ENCODE assay signal across 17 cellular contexts in genomic region chr16:11697319-11697718, GRCh38. TPM values are rescaled to one million over a fixed set of nuclear protein-coding genes. Genes with fewer than 3 reads are reported as not detected.
DNase-seq lines count a peak whose midpoint lies in the region; TF ChIP-seq lines count a peak whose summit lies in the region.
"Had no signal": no experiment of that assay in that cellular context is flagged by ENCODE, and none has a peak within 500 bp of the region (broad histone marks: within the 10 kb centered on the region; RNA-seq: fewer than 3 reads in every experiment).

No MANE protein-coding gene starts in this region.

- no peak for TF ChIP-seq POLR2A in transverse colon (IDR thresholded peaks at IDR 0.05)

- CTCF ChIA-PET in activated CD4-positive, alpha-beta T cell treated with anti-CD3 and anti-CD28 coated beads, Interleukin-2, amount 10 ng/mL, durations not matched to agents 7 days and 5 days (lab: Charles Lee): interaction anchor here (1.4 to 1.7 kb wide), 2 partner anchors 18 to 165 kb away, joined by 3 to 4 read pairs; no protein-coding TSS in a partner anchor
- CTCF ChIA-PET in CD8-positive, alpha-beta memory T cell (lab: Charles Lee): interaction anchor here (1.2 to 2.1 kb wide), 3 partner anchors 8 to 17 kb away, joined by 6 to 10 read pairs (median 8); no protein-coding TSS in a partner anchor

- no peak overlapping the region for H3K4me3 Mint-ChIP-seq in activated CD4-positive, alpha-beta T cell treated with anti-CD3 and anti-CD28 coated beads, Interleukin-2, amount 10 ng/mL, durations not matched to agents 7 days and 5 days
- H3K4me3 Mint-ChIP-seq in CD8-positive, alpha-beta memory T cell: no peak overlapping the region
- H3K4me3 Mint-ChIP-seq in osteocyte (ENCODE audit: unreplicated experiment): no peak overlapping the region
- H3K4me3 Mint-ChIP-seq: activated naive CD8-positive, alpha-beta T cell treated with anti-CD3 and anti-CD28 coated beads for 36 hours had no signal

- H3K27me3 ChIP-seq in CD8-positive, alpha-beta memory T cell (ENCODE audit: insufficient read depth, low read length, poor library complexity, severe bottlenecking): no peaks in the 10 kb centered on the region
- H3K27me3 ChIP-seq in transverse colon: no peaks in the 10 kb centered on the region
- H3K27me3 ChIP-seq: body of pancreas, hepatocyte, vagina had no signal

- no peaks in the 10 kb centered on the region for H3K27me3 Mint-ChIP-seq in activated CD4-positive, alpha-beta T cell treated with anti-CD3 and anti-CD28 coated beads, Interleukin-2, amount 10 ng/mL, durations not matched to agents 7 days and 5 days
- no peaks in the 10 kb centered on the region for H3K27me3 Mint-ChIP-seq in CD8-positive, alpha-beta memory T cell
- H3K27me3 Mint-ChIP-seq in osteocyte (ENCODE audit: unreplicated experiment): no peaks in the 10 kb centered on the region
- H3K27me3 Mint-ChIP-seq: activated naive CD8-positive, alpha-beta T cell treated with anti-CD3 and anti-CD28 coated beads for 36 hours had no signal

- POLR2A ChIA-PET in activated CD4-positive, alpha-beta T cell treated with anti-CD3 and anti-CD28 coated beads, Interleukin-2, amount 10 ng/mL, durations not matched to agents 7 days and 5 days (lab: Charles Lee): no interaction called here
- POLR2A ChIA-PET in CD8-positive, alpha-beta memory T cell (lab: Charles Lee): no interaction called here

- H3K4me1 ChIP-seq in CD8-positive, alpha-beta memory T cell (ENCODE audit: insufficient read depth, low read length): peaks cover 15% of the 10 kb centered on the region
- peaks cover 0 to 3% (median 0%) of the 10 kb centered on the region in 4 donors for H3K4me1 ChIP-seq in transverse colon
- H3K4me1 ChIP-seq: vagina had no signal

- WGBS in transverse colon (ENCODE audit: low coverage in 1 of 2), 2 donors: 95% methylated on average over 11 of the region's 12 CpGs; no CpG with 5 or more reads in 1 of the 2 donors

- H3K4me1 Mint-ChIP-seq in activated CD4-positive, alpha-beta T cell treated with anti-CD3 and anti-CD28 coated beads, Interleukin-2, amount 10 ng/mL, durations not matched to agents 7 days and 5 days: peaks cover 52% of the 10 kb centered on the region
- H3K4me1 Mint-ChIP-seq in CD8-positive, alpha-beta memory T cell: peaks cover 41 to 56% (median 54%) of the 10 kb centered on the region in 3 donors
- H3K4me1 Mint-ChIP-seq in osteocyte (ENCODE audit: unreplicated experiment): peaks cover 5% of the 10 kb centered on the region

- H3K9me3 Mint-ChIP-seq in activated CD4-positive, alpha-beta T cell treated with anti-CD3 and anti-CD28 coated beads, Interleukin-2, amount 10 ng/mL, durations not matched to agents 7 days and 5 days: no peaks in the 10 kb centered on the region
- H3K9me3 Mint-ChIP-seq in CD8-positive, alpha-beta memory T cell: no peaks in the 10 kb centered on the region
- no peaks in the 10 kb centered on the region for H3K9me3 Mint-ChIP-seq in osteocyte (ENCODE audit: unreplicated experiment)
- H3K9me3 Mint-ChIP-seq: activated naive CD8-positive, alpha-beta T cell treated with anti-CD3 and anti-CD28 coated beads for 36 hours; activated T-cell treated with anti-CD3 and anti-CD28 coated beads, Interleukin-2, amount 50 U/mL, for 72 hours had no signal

- no peak overlapping the region for H3K27ac ChIP-seq in CD8-positive, alpha-beta memory T cell (ENCODE audit: low read depth, low read length)
- H3K27ac ChIP-seq in transverse colon: no peak overlapping the region
- H3K27ac ChIP-seq: hepatocyte, vagina had no signal

- peak overlapping the region; percentile 75 for H3K27ac Mint-ChIP-seq in activated CD4-positive, alpha-beta T cell treated with anti-CD3 and anti-CD28 coated beads, Interleukin-2, amount 10 ng/mL, durations not matched to agents 7 days and 5 days
- peak overlapping the region in 5 of 8 donors; percentile 47 to 86 (median 75) for H3K27ac Mint-ChIP-seq in CD8-positive, alpha-beta memory T cell
- no peak overlapping the region for H3K27ac Mint-ChIP-seq in osteocyte (ENCODE audit: unreplicated experiment)

- peaks cover 44% of the 10 kb centered on the region for H3K36me3 ChIP-seq in CD8-positive, alpha-beta memory T cell (ENCODE audit: insufficient read depth, low read length)
- peaks cover 0 to 49% (median 17%) of the 10 kb centered on the region in 4 donors for H3K36me3 ChIP-seq in transverse colon

- in situ Hi-C loops in transverse colon (cut with MboI; ENCODE audit: low pct_ligation_motif_present in 1 of 4, low pct_unique_long_range_greater_than_20kb in 1 of 4, low sequenced_read_pairs in 3 of 4): no loop called here

- H3K36me3 Mint-ChIP-seq in activated CD4-positive, alpha-beta T cell treated with anti-CD3 and anti-CD28 coated beads, Interleukin-2, amount 10 ng/mL, durations not matched to agents 7 days and 5 days (ENCODE audit: low read depth): peaks cover 58% of the 10 kb centered on the region
- H3K36me3 Mint-ChIP-seq in CD8-positive, alpha-beta memory T cell: peaks cover 0 to 90% (median 20%) of the 10 kb centered on the region in 3 donors
- peaks cover 37% of the 10 kb centered on the region for H3K36me3 Mint-ChIP-seq in osteocyte (ENCODE audit: unreplicated experiment)

- no peak overlapping the region for H3K4me3 ChIP-seq in CD8-positive, alpha-beta memory T cell (ENCODE audit: low read length)
- no peak overlapping the region for H3K4me3 ChIP-seq in transverse colon
- H3K4me3 ChIP-seq: body of pancreas, hepatocyte, vagina had no signal

- intact Hi-C loops in transverse colon (cut with DNase I; ENCODE audit: low total_unique reads): no loop called here

- no peak for TF ChIP-seq EP300 in transverse colon (IDR thresholded peaks at IDR 0.05; ENCODE audit: low read depth)

- TF ChIP-seq CTCF in osteocyte (IDR thresholded peaks at IDR 0.05) (no peak), transverse colon (IDR thresholded peaks at IDR 0.05) (no peak)

- no peaks in the 10 kb centered on the region for H3K9me3 ChIP-seq in CD8-positive, alpha-beta memory T cell (ENCODE audit: low read length)
- H3K9me3 ChIP-seq in transverse colon: no peaks in the 10 kb centered on the region
- H3K9me3 ChIP-seq: body of pancreas, vagina had no signal

- no peak for DNase-seq in activated CD4-positive, alpha-beta T cell treated with anti-CD3 and anti-CD28 coated beads, Interleukin-2, amount 10 ng/mL, durations not matched to agents 7 days and 5 days
- DNase-seq in activated CD4-positive, alpha-beta T cell treated with anti-CD3 and anti-CD28 coated beads for 1 hour: no peak
- DNase-seq in CD8-positive, alpha-beta memory T cell: no peak
- DNase-seq in cerebellar cortex (ENCODE audit: low spot score) (peak; percentile 87), osteocyte (ENCODE audit: extremely low spot score, unreplicated experiment) (peak; percentile 63), transverse colon (no peak), NCI-H510A treated with DMSO at 0.1 percent for 48 hours (lab: John Stamatoyannopoulos, UW) (no peak), GF-D8 (lab: John Stamatoyannopoulos, UW) (no peak)
- DNase-seq: activated naive CD8-positive, alpha-beta T cell treated with anti-CD3 and anti-CD28 coated beads for 36 hours; activated T-cell treated with anti-CD3 and anti-CD28 coated beads, Interleukin-2, amount 50 U/mL, for 72 hours; body of pancreas; left ventricle myocardium superior; OCI-M1; SHP77; stimulated activated CD4-positive, alpha-beta T cell treated with anti-CD3 and anti-CD28 coated beads, Interleukin-12 subunit alpha, Interleukin-12 subunit beta, amount 100 ng/mL, for 4 hours had no signal

RNA-seq across cellular contexts. Expression of gene SNN, which starts 29.1 kb away (rescaled TPM):
- 10 to 100 TPM; 21.7 to 23.4 TPM for total RNA-seq in activated CD4-positive, alpha-beta T cell treated with anti-CD3 and anti-CD28 coated beads, Interleukin-2, amount 10 ng/mL, durations not matched to agents 7 days and 5 days
- total RNA-seq in CD8-positive, alpha-beta memory T cell: 1 to 10 TPM; 5.8 to 6.0 TPM
- 10.6 TPM for polyA plus RNA-seq in CD8-positive, alpha-beta memory T cell
- total RNA-seq in osteocyte (23.4 and 24.0 TPM in 2 replicates), transverse colon (10 to 100 TPM in 2 of 4 donors, 1 to 10 TPM in 2; 4.9 to 12.3 (median 8.6) TPM)

RNA-seq across cellular contexts. Expression of gene TXNDC11, which starts 45.3 kb away (rescaled TPM):
- 10 to 100 TPM; 38.5 to 42.7 TPM for total RNA-seq in activated CD4-positive, alpha-beta T cell treated with anti-CD3 and anti-CD28 coated beads, Interleukin-2, amount 10 ng/mL, durations not matched to agents 7 days and 5 days
- 10 to 100 TPM; 32.8 to 38.8 TPM for total RNA-seq in CD8-positive, alpha-beta memory T cell
- polyA plus RNA-seq in CD8-positive, alpha-beta memory T cell: 57.8 TPM
- 31.9 and 32.3 TPM in 2 replicates for total RNA-seq in osteocyte
- total RNA-seq in transverse colon: 100 to 1,000 TPM in 1 of 4 donors, 10 to 100 TPM in 3; 66.8 to 105 (median 71.1) TPM

Comparison
In these comparisons a context has a peak if more than half of its experiments do, and no peak if none do; other contexts are left out.
1. DNase-seq: peak in cerebellar cortex (single experiment) and osteocyte (single experiment); none in activated CD4-positive, alpha-beta T cell treated with anti-CD3 and anti-CD28 coated beads, Interleukin-2, amount 10 ng/mL, durations not matched to agents 7 days and 5 days (single experiment), activated CD4-positive, alpha-beta T cell treated with anti-CD3 and anti-CD28 coated beads for 1 hour (single experiment), CD8-positive, alpha-beta memory T cell (0 of 5), transverse colon (single experiment), NCI-H510A treated with DMSO at 0.1 percent for 48 hours (single experiment) and GF-D8 (single experiment).